ENCODE assay signal across 11 cellular contexts in the genomic region with DNA sequence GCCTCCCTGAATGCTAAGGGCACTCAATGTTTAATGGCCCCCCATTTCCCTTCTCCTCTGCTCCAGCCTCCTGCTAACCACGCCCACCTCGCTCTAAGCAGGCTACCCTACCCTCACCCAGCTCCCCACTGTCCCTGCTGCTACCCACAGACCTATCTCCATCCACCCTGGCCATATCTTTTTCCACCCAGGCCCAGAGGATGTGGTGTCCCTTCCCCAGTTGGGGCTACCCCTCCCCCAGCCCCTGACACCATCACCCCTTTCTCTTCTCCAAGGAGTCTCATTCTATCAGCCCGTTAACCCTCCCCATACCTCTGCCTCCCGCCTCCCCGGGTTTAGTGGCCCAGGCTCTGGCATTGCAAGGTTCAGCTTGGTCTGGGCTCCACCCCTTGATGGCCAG. TPM values are rescaled to one million over a fixed set of nuclear protein-coding genes. Genes with fewer than 3 reads are reported as not detected.
DNase-seq lines count a peak whose midpoint lies in the region; ATAC-seq and TF ChIP-seq lines count a peak whose summit lies in the region.
"Had no signal": no experiment of that assay in that cellular context is flagged by ENCODE, and none has a peak within 500 bp of the region (broad histone marks: within the 10 kb centered on the region; RNA-seq: fewer than 3 reads in every experiment).

No MANE protein-coding gene starts in this region.

- no peaks in the 10 kb centered on the region for H3K27me3 ChIP-seq in breast epithelium
- H3K27me3 ChIP-seq: BE2C had no signal

- H3K36me3 ChIP-seq in breast epithelium: no peaks in the 10 kb centered on the region

- peaks cover 17% of the 10 kb centered on the region for H3K36me3 Mint-ChIP-seq in MCF 10A (ENCODE audit: insufficient read depth, unreplicated experiment)
- H3K36me3 Mint-ChIP-seq in T-helper 2 cell treated with Interferon-gamma antibody and Interleukin-4, amounts not matched to agents 5 μg/mL and 100 μg/mL, for 36 hours (ENCODE audit: low read depth): peaks cover 28% of the 10 kb centered on the region
- peaks cover 29 to 41% of the 10 kb centered on the region in 2 donors for H3K36me3 Mint-ChIP-seq in stimulated activated naive B cell treated with anti-CD40 and anti-IgM and Interleukin-4, amounts not matched to agents 10 μg/mL and 1 μg/mL and 100 μg/mL, for 72 hours

- TF ChIP-seq CTCF in MCF 10A (IDR thresholded peaks at IDR 0.05; ENCODE audit: unreplicated experiment): no peak
- TF ChIP-seq CTCF in breast epithelium (IDR thresholded peaks at IDR 0.05): no peak

- no peaks in the 10 kb centered on the region for H3K27me3 Mint-ChIP-seq in MCF 10A (ENCODE audit: insufficient read depth, unreplicated experiment)
- H3K27me3 Mint-ChIP-seq in T-helper 2 cell treated with Interferon-gamma antibody and Interleukin-4, amounts not matched to agents 5 μg/mL and 100 μg/mL, for 36 hours (ENCODE audit: low read depth): no peaks in the 10 kb centered on the region
- H3K27me3 Mint-ChIP-seq in stimulated activated naive B cell treated with anti-CD40 and anti-IgM and Interleukin-4, amounts not matched to agents 10 μg/mL and 1 μg/mL and 100 μg/mL, for 72 hours: no peaks in the 10 kb centered on the region

- peak overlapping the region; percentile 5 for H3K27ac Mint-ChIP-seq in MCF 10A (ENCODE audit: low read depth, unreplicated experiment)
- peak overlapping the region; percentile 91 for H3K27ac Mint-ChIP-seq in T-helper 2 cell treated with Interferon-gamma antibody and Interleukin-4, amounts not matched to agents 5 μg/mL and 100 μg/mL, for 36 hours
- peak overlapping the region; percentile 92 for H3K27ac Mint-ChIP-seq in stimulated activated naive B cell treated with anti-CD40 and anti-IgM and Interleukin-4, amounts not matched to agents 10 μg/mL and 1 μg/mL and 100 μg/mL, for 72 hours

- no peaks in the 10 kb centered on the region for H3K9me3 Mint-ChIP-seq in MCF 10A (ENCODE audit: unreplicated experiment)
- peaks cover 19% of the 10 kb centered on the region for H3K9me3 Mint-ChIP-seq in T-helper 2 cell treated with Interferon-gamma antibody and Interleukin-4, amounts not matched to agents 5 μg/mL and 100 μg/mL, for 36 hours
- H3K9me3 Mint-ChIP-seq in stimulated activated naive B cell treated with anti-CD40 and anti-IgM and Interleukin-4, amounts not matched to agents 10 μg/mL and 1 μg/mL and 100 μg/mL, for 72 hours: peaks cover 0 to 10% of the 10 kb centered on the region in 2 donors

- BruUV-seq in MCF 10A (replicated peaks; lab: Mats Ljungman, UMichigan): no TSS peak

- H3K9me3 ChIP-seq in breast epithelium: no peaks in the 10 kb centered on the region
- H3K9me3 ChIP-seq: BE2C had no signal

- POLR2A ChIA-PET in MCF 10A (lab: Yijun Ruan, JAX): no interaction called here

- no peak for ATAC-seq in stimulated activated naive B cell treated with anti-CD40 and anti-IgM and Interleukin-4, amounts not matched to agents 10 μg/mL and 1 μg/mL and 100 μg/mL, for 72 hours (replicated peaks)
- ATAC-seq in GM21526 (IDR thresholded peaks at IDR 0.05; ENCODE audit: low FRiP score, unreplicated experiment): no peak

- TF ChIP-seq POLR2A in breast epithelium (IDR thresholded peaks at IDR 0.05): no peak

- intact Hi-C loops in MCF 10A (cut with micrococcal nuclease) (no loop called here), breast epithelium (cut with DNase I; ENCODE audit: low total_unique reads) (no loop called here)

- CTCF ChIA-PET in MCF 10A (lab: Yijun Ruan, JAX): interaction anchor here (0.7 kb wide), 2 partner anchors 10 to 1275 kb away, joined by 3 read pairs; no protein-coding TSS in a partner anchor

- H3K27ac ChIP-seq in breast epithelium (peak overlapping the region in 1 of 2 donors; percentile 71), epithelial cell of prostate (peak overlapping the region; percentile 63)

- no peak overlapping the region for H3K4me3 ChIP-seq in breast epithelium
- H3K4me3 ChIP-seq: SK-N-MC had no signal

- no peak overlapping the region for H3K4me3 Mint-ChIP-seq in MCF 10A (ENCODE audit: unreplicated experiment)
- H3K4me3 Mint-ChIP-seq in T-helper 2 cell treated with Interferon-gamma antibody and Interleukin-4, amounts not matched to agents 5 μg/mL and 100 μg/mL, for 36 hours: peak overlapping the region; percentile 84
- peak overlapping the region; percentile 6 to 42 for H3K4me3 Mint-ChIP-seq in stimulated activated naive B cell treated with anti-CD40 and anti-IgM and Interleukin-4, amounts not matched to agents 10 μg/mL and 1 μg/mL and 100 μg/mL, for 72 hours

- DNase-seq in MCF 10A (ENCODE audit: unreplicated experiment) (no peak), breast epithelium (ENCODE audit: low spot score in 2 of 2) (no peak), epithelial cell of prostate (ENCODE audit: low read depth, low spot score) (no peak), cerebellar nuclear complex (lab: John Stamatoyannopoulos, UW) (no peak), NCI-H2196 treated with DMSO at 0.1 percent for 48 hours (lab: John Stamatoyannopoulos, UW; ENCODE audit: unreplicated experiment) (no peak)
- no peak for DNase-seq in T-helper 2 cell treated with Interferon-gamma antibody and Interleukin-4, amounts not matched to agents 5 μg/mL and 100 μg/mL, for 36 hours (ENCODE audit: low spot score)
- DNase-seq in stimulated activated naive B cell treated with anti-CD40 and anti-IgM and Interleukin-4, amounts not matched to agents 10 μg/mL and 1 μg/mL and 100 μg/mL, for 72 hours: no peak
- DNase-seq: BE2C, NCI-H510A treated with DMSO at 0.1 percent for 48 hours had no signal

- no peaks in the 10 kb centered on the region for H3K4me1 ChIP-seq in breast epithelium

- H3K4me1 Mint-ChIP-seq in MCF 10A (ENCODE audit: insufficient read depth, unreplicated experiment): peaks cover 50% of the 10 kb centered on the region
- H3K4me1 Mint-ChIP-seq in T-helper 2 cell treated with Interferon-gamma antibody and Interleukin-4, amounts not matched to agents 5 μg/mL and 100 μg/mL, for 36 hours (ENCODE audit: low read depth): peaks cover 68% of the 10 kb centered on the region
- peaks cover 63 to 92% of the 10 kb centered on the region in 2 donors for H3K4me1 Mint-ChIP-seq in stimulated activated naive B cell treated with anti-CD40 and anti-IgM and Interleukin-4, amounts not matched to agents 10 μg/mL and 1 μg/mL and 100 μg/mL, for 72 hours

RNA-seq across cellular contexts. Expression of gene PPIF, which starts 28.9 kb away (rescaled TPM):
- 76.5 and 76.9 TPM in 2 replicates for total RNA-seq in MCF 10A (2022)
- 10 to 100 TPM; 16.0 to 39.3 (median 30.7) TPM for total RNA-seq in breast epithelium

Comparison
In these comparisons a context has a peak if more than half of its experiments do, and no peak if none do; other contexts are left out.
1. H3K27ac Mint-ChIP-seq: peak in every context shown above with its lines; median percentile 92 in stimulated activated naive B cell treated with anti-CD40 and anti-IgM and Interleukin-4, amounts not matched to agents 10 μg/mL and 1 μg/mL and 100 μg/mL, for 72 hours; 91 in T-helper 2 cell treated with Interferon-gamma antibody and Interleukin-4, amounts not matched to agents 5 μg/mL and 100 μg/mL, for 36 hours; 5 in MCF 10A.